In genomic region chr9:137113385-137114159, GRCh38 we compare ENCODE assay signal across 9 cellular contexts.
A peak's percentile ranks its signal among the peaks of the same experiment; 100 is the strongest.
DNase-seq lines count a peak whose midpoint lies in the region; ATAC-seq and TF ChIP-seq lines count a peak whose summit lies in the region.
"Had no signal": no experiment of that assay in that cellular context is flagged by ENCODE, and none has a peak within 500 bp of the region (broad histone marks: within the 10 kb centered on the region; RNA-seq: fewer than 3 reads in every experiment).

No MANE protein-coding gene starts in this region.

- H3K4me3 ChIP-seq in foreskin fibroblast (ENCODE audit: low read depth in 1 of 2, low read length in 2 of 2) (peak overlapping the region; percentile 24 to 42), tibial artery (peak overlapping the region; percentile 77 to 82)

- H3K27ac ChIP-seq in tibial artery: no peak overlapping the region
- H3K27ac ChIP-seq: neutrophil had no signal

- peak; percentile 48 for DNase-seq in activated T-cell treated with anti-CD3 and anti-CD28 coated beads, Interleukin-2, amount 50 U/mL, for 1 hour
- no peak for DNase-seq in activated T-cell treated with anti-CD3 and anti-CD28 coated beads for 4 hours
- DNase-seq in activated CD4-positive, alpha-beta T cell treated with anti-CD3 and anti-CD28 coated beads, Interleukin-2, amount 50 U/mL, for 1 hour: peak; percentile 39
- peak in 1 of 2 donors; percentile 56 for DNase-seq in foreskin fibroblast
- DNase-seq in tibial artery: no peak
- DNase-seq in cortex of kidney (lab: John Stamatoyannopoulos, UW): no peak
- DNase-seq in amygdala (lab: John Stamatoyannopoulos, UW): no peak

- H3K9me3 ChIP-seq in tibial artery: no peaks in the 10 kb centered on the region
- H3K9me3 ChIP-seq: neutrophil had no signal

- intact Hi-C loops in tibial artery (cut with DNase I; ENCODE audit: low total_unique reads): no loop called here

- peaks cover 7 to 48% (median 33%) of the 10 kb centered on the region in 3 donors for H3K36me3 ChIP-seq in tibial artery

- peaks cover 0 to 19% (median 13%) of the 10 kb centered on the region in 4 donors for H3K4me1 ChIP-seq in tibial artery

- peaks cover 0 to 40% of the 10 kb centered on the region in 2 donors for H3K27me3 ChIP-seq in tibial artery

- ATAC-seq in HG02642 (IDR thresholded peaks at IDR 0.05; ENCODE audit: poor library complexity, unreplicated experiment): no peak

- no peak for TF ChIP-seq CTCF in foreskin fibroblast (IDR thresholded peaks at IDR 0.05; ENCODE audit: low read depth, low read length)
- no peak for TF ChIP-seq CTCF in tibial artery (IDR thresholded peaks at IDR 0.05)

Comparison
In these comparisons a context has a peak if more than half of its experiments do, and no peak if none do; other contexts are left out.
1. DNase-seq: peak in activated T-cell treated with anti-CD3 and anti-CD28 coated beads, Interleukin-2, amount 50 U/mL, for 1 hour (single experiment) and activated CD4-positive, alpha-beta T cell treated with anti-CD3 and anti-CD28 coated beads, Interleukin-2, amount 50 U/mL, for 1 hour (single experiment); none in activated T-cell treated with anti-CD3 and anti-CD28 coated beads for 4 hours (single experiment), tibial artery (0 of 2), cortex of kidney (single experiment) and amygdala (0 of 56).